ENCODE assay signal across 20 cellular contexts in the genomic region with DNA sequence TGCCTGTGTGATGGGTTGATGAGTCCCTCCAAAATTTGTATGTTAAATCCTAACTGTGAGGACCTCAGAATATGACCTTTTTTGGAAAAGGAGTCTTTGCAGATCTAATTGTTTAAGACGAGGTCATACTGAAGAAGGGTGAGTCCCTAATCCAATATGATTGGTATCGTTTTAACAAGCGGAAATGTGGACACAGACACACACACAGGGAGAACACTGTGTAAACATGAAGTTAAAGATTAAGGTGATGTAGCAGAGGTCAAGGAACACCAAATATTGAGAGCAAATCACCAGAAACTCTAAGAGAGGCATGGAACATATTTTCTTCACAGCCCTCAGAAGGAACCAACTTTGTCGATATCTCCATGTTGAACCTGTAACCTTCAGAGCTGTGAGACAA.
"Had no signal": no experiment of that assay in that cellular context is flagged by ENCODE, and none has a peak within 500 bp of the region (broad histone marks: within the 10 kb centered on the region; RNA-seq: fewer than 3 reads in every experiment).

No MANE protein-coding gene starts in this region.

- ATAC-seq: effector memory CD8-positive, alpha-beta T cell; esophagus mucosa; foreskin keratinocyte; gastroesophageal sphincter; heart left ventricle; left cardiac atrium; left lung; left ventricle myocardium superior; lower lobe of right lung; mucosa of descending colon; naive thymus-derived CD4-positive, alpha-beta T cell; natural killer cell had no signal

- H3K9me3 ChIP-seq: colonic mucosa, gastroesophageal sphincter, heart left ventricle, left lung, lower lobe of right lung, mucosa of descending colon had no signal

- H3K27ac ChIP-seq: colonic mucosa, epithelial cell of prostate, foreskin keratinocyte, gastroesophageal sphincter, heart left ventricle, hepatocyte, left lung, lower lobe of right lung had no signal

- H3K36me3 ChIP-seq: colonic mucosa, gastroesophageal sphincter, heart left ventricle, left lung, lower lobe of right lung had no signal

- DNase-seq: colonic mucosa; cortex of kidney; effector CD8-positive, alpha-beta T cell; effector memory CD8-positive, alpha-beta T cell; endodermal cell; erythroblast; foreskin keratinocyte; heart left ventricle; left cardiac atrium; left lung; left ventricle myocardium superior; lower lobe of right lung; mesenchymal stem cell; mucosa of descending colon; naive thymus-derived CD4-positive, alpha-beta T cell; natural killer cell had no signal

- H3K27me3 ChIP-seq: colonic mucosa, foreskin keratinocyte, gastroesophageal sphincter, heart left ventricle, hepatocyte, left lung had no signal

- H3K4me1 ChIP-seq: colonic mucosa, foreskin keratinocyte, gastroesophageal sphincter, heart left ventricle, left lung, lower lobe of right lung had no signal

- H3K4me3 ChIP-seq: colonic mucosa, gastroesophageal sphincter, heart left ventricle, hepatocyte, left lung, lower lobe of right lung, mucosa of descending colon had no signal

- H2AFZ ChIP-seq: hepatocyte had no signal

- H3K79me2 ChIP-seq: hepatocyte had no signal

- H3K4me2 ChIP-seq: hepatocyte had no signal
